ENCODE assay signal across 1 cellular context in genomic region chr13:98228661-98229349, GRCh38.
TF ChIP-seq lines count a peak whose summit lies in the region.

No MANE protein-coding gene starts in this region.

TF ChIP-seq in IMR-90, 13 proteins besides CTCF, POLR2A, EP300 and RAD21:
- TF ChIP-seq FOS (IDR thresholded peaks at IDR 0.05; ENCODE audit: low read depth, low read length) (no peak), RCOR1 (IDR thresholded peaks at IDR 0.05; ENCODE audit: insufficient replicate concordance, low read length) (no peak), SMC3 (IDR thresholded peaks at IDR 0.05; ENCODE audit: low read depth, low read length) (no peak), MAFK (IDR thresholded peaks at IDR 0.05; ENCODE audit: low read depth, low read length) (no peak), BHLHE40 (IDR thresholded peaks at IDR 0.05; ENCODE audit: low read depth, low read length) (no peak), NFE2L2 (IDR thresholded peaks at IDR 0.05; ENCODE audit: low read depth, low read length) (no peak)
- TF ChIP-seq, protein P1, sequence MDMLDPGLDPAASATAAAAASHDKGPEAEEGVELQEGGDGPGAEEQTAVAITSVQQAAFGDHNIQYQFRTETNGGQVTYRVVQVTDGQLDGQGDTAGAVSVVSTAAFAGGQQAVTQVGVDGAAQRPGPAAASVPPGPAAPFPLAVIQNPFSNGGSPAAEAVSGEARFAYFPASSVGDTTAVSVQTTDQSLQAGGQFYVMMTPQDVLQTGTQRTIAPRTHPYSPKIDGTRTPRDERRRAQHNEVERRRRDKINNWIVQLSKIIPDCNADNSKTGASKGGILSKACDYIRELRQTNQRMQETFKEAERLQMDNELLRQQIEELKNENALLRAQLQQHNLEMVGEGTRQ (IDR thresholded peaks at IDR 0.05; ENCODE audit: low read depth, low read length): no peak
- TF ChIP-seq, protein P2, sequence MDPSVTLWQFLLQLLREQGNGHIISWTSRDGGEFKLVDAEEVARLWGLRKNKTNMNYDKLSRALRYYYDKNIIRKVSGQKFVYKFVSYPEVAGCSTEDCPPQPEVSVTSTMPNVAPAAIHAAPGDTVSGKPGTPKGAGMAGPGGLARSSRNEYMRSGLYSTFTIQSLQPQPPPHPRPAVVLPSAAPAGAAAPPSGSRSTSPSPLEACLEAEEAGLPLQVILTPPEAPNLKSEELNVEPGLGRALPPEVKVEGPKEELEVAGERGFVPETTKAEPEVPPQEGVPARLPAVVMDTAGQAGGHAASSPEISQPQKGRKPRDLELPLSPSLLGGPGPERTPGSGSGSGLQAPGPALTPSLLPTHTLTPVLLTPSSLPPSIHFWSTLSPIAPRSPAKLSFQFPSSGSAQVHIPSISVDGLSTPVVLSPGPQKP (IDR thresholded peaks at IDR 0.05; ENCODE audit: borderline replicate concordance, low read depth, low read length): no peak
TF ChIP-seq in IMR-90: peak in this region for 0.
